Comparison of ENCODE assay signal across 31 cellular contexts in the genomic region with DNA sequence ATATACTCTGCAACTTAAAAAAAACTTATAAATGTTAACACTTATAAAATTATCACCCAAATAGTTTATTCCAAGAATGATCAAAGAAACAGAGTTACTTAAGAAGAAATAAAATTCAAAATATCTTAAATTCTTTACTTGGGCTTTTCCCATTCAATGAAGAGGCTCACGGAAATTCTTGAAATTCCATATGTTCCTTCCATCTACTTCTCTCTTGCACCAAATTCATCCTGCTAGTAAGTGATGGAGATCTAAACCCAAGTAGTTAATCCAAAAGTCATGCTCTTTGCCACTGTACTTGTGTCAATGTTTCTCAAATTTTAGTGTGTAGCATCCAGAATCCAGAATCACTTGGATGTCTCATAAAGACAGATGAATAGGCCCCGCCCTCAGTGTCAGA.
"Had no signal": no experiment of that assay in that cellular context is flagged by ENCODE, and none has a peak within 500 bp of the region (broad histone marks: within the 10 kb centered on the region; RNA-seq: fewer than 3 reads in every experiment).

No MANE protein-coding gene starts in this region.

- H3K36me3 Mint-ChIP-seq: immature natural killer cell; naive thymus-derived CD4-positive, alpha-beta T cell; natural killer cell treated with Interleukin-12 subunit alpha and Interleukin-12 subunit beta and Interleukin-15 and Interleukin-18, amount 100 ng/mL, for 72 hours; stimulated activated effector memory CD8-positive, alpha-beta T cell treated with anti-CD3 and anti-CD28 coated beads, Interleukin-12 subunit alpha, Interleukin-12 subunit beta, amount 100 ng/mL, for 72 hours had no signal

- H3K36me3 ChIP-seq: left lung, lower lobe of right lung, ovary, prostate gland, spleen, suprapubic skin, thoracic aorta, tibial artery, upper lobe of right lung had no signal

- FAIRE-seq: islet of Langerhans, kidney, small intestine, urothelium cell line had no signal

- H3K27me3 Mint-ChIP-seq: naive thymus-derived CD4-positive, alpha-beta T cell; natural killer cell treated with Interleukin-12 subunit alpha and Interleukin-12 subunit beta and Interleukin-15 and Interleukin-18, amount 100 ng/mL, for 72 hours; stimulated activated naive CD8-positive, alpha-beta T cell treated with anti-CD3 and anti-CD28 coated beads, Interleukin-15, Interleukin-2, amounts not matched to agents 100 ng/mL and 50 ng/mL, for 24 hours had no signal

- DNase-seq: hippocampal formation; immature natural killer cell; kidney; left colon; left lung; lower lobe of right lung; mammary epithelial cell; mesenchymal stem cell; midbrain; mucosa of descending colon; naive thymus-derived CD4-positive, alpha-beta T cell; ovary; posterior cingulate gyrus; retina; right cardiac atrium; small intestine; spleen; stimulated activated CD4-positive, alpha-beta T cell treated with anti-CD3 and anti-CD28 coated beads, Interleukin-4, amount 100 ng/mL, for 24 hours; stimulated activated naive CD4-positive, alpha-beta T cell; tibial artery; trophoblast cell; upper lobe of right lung had no signal

- H3K9me3 ChIP-seq: left lung, lower lobe of right lung, ovary, prostate gland, suprapubic skin, thoracic aorta, tibial artery, upper lobe of right lung had no signal

- H3K27ac ChIP-seq: left lung, lower lobe of right lung, ovary, prostate gland, spleen, suprapubic skin, thoracic aorta, tibial artery, upper lobe of right lung had no signal

- H3K9me3 Mint-ChIP-seq: stimulated activated effector memory CD8-positive, alpha-beta T cell treated with anti-CD3 and anti-CD28 coated beads, Interleukin-12 subunit alpha, Interleukin-12 subunit beta, amount 100 ng/mL, for 72 hours had no signal

- H3K27ac Mint-ChIP-seq: immature natural killer cell; naive thymus-derived CD4-positive, alpha-beta T cell; natural killer cell treated with Interleukin-12 subunit alpha and Interleukin-12 subunit beta and Interleukin-15 and Interleukin-18, amount 100 ng/mL, for 72 hours; stimulated activated effector memory CD8-positive, alpha-beta T cell treated with anti-CD3 and anti-CD28 coated beads, Interleukin-12 subunit alpha, Interleukin-12 subunit beta, amount 100 ng/mL, for 72 hours; stimulated activated naive CD8-positive, alpha-beta T cell treated with anti-CD3 and anti-CD28 coated beads, Interleukin-15, Interleukin-2, amounts not matched to agents 100 ng/mL and 50 ng/mL, for 24 hours had no signal

- H3K27me3 ChIP-seq: left lung, ovary, spleen, suprapubic skin, tibial artery, upper lobe of right lung had no signal

- H3K4me1 ChIP-seq: prostate gland had no signal

- H3K4me3 ChIP-seq: left lung, lower lobe of right lung, mucosa of descending colon, ovary, prostate gland, spleen, suprapubic skin, thoracic aorta, tibial artery, upper lobe of right lung had no signal

- ATAC-seq: left colon; left lung; lower lobe of right lung; mucosa of descending colon; naive thymus-derived CD4-positive, alpha-beta T cell; natural killer cell treated with Interleukin-12 subunit alpha and Interleukin-12 subunit beta and Interleukin-15 and Interleukin-18, amount 100 ng/mL, for 72 hours; right cardiac atrium; sciatic nerve; stimulated activated effector memory CD8-positive, alpha-beta T cell treated with anti-CD3 and anti-CD28 coated beads, Interleukin-12 subunit alpha, Interleukin-12 subunit beta, amount 100 ng/mL, for 72 hours; upper lobe of right lung had no signal

- H3K4me1 Mint-ChIP-seq: immature natural killer cell; stimulated activated effector memory CD8-positive, alpha-beta T cell treated with anti-CD3 and anti-CD28 coated beads, Interleukin-12 subunit alpha, Interleukin-12 subunit beta, amount 100 ng/mL, for 72 hours had no signal

- H3K4me3 Mint-ChIP-seq: immature natural killer cell; naive thymus-derived CD4-positive, alpha-beta T cell; natural killer cell treated with Interleukin-12 subunit alpha and Interleukin-12 subunit beta and Interleukin-15 and Interleukin-18, amount 100 ng/mL, for 72 hours; stimulated activated effector memory CD8-positive, alpha-beta T cell treated with anti-CD3 and anti-CD28 coated beads, Interleukin-12 subunit alpha, Interleukin-12 subunit beta, amount 100 ng/mL, for 72 hours; stimulated activated naive CD8-positive, alpha-beta T cell treated with anti-CD3 and anti-CD28 coated beads, Interleukin-15, Interleukin-2, amounts not matched to agents 100 ng/mL and 50 ng/mL, for 24 hours had no signal
